ENCODE assay signal across 1 cellular context in the genomic region with DNA sequence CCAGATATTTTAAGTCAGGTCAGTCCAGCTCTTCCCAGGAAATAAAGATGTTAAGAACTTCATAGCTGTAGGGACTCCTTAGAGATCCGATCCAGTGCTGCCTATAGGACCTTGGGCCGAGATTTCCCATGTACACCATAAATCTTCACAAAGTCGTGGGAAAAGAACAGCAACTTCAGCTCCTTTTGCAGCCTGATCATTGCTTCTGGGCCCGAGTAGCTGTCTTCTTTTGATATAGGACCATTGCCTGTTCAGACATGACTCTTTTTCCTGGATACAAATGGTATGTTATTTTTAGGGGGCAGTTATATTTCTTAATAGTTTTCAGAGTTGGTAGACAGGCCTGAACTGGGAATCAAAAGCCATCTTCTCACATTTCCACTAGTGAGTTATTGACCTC.
TF ChIP-seq lines count a peak whose summit lies in the region.

No MANE protein-coding gene starts in this region.

TF ChIP-seq in IMR-90, 13 proteins besides CTCF, POLR2A, EP300 and RAD21:
- TF ChIP-seq NFE2L2 (IDR thresholded peaks at IDR 0.05; ENCODE audit: low read depth, low read length) (no peak), SMC3 (IDR thresholded peaks at IDR 0.05; ENCODE audit: low read depth, low read length) (no peak), CHD1 (IDR thresholded peaks at IDR 0.05; ENCODE audit: low read depth, low read length) (no peak), BHLHE40 (IDR thresholded peaks at IDR 0.05; ENCODE audit: low read depth, low read length) (no peak), MAFK (IDR thresholded peaks at IDR 0.05; ENCODE audit: low read depth, low read length) (no peak), CEBPB (IDR thresholded peaks at IDR 0.05; ENCODE audit: low read depth, low read length) (no peak), RCOR1 (IDR thresholded peaks at IDR 0.05; ENCODE audit: insufficient replicate concordance, low read length) (no peak), MAZ (IDR thresholded peaks at IDR 0.05; ENCODE audit: borderline replicate concordance, low read depth, low read length) (no peak)
- TF ChIP-seq, protein P1, sequence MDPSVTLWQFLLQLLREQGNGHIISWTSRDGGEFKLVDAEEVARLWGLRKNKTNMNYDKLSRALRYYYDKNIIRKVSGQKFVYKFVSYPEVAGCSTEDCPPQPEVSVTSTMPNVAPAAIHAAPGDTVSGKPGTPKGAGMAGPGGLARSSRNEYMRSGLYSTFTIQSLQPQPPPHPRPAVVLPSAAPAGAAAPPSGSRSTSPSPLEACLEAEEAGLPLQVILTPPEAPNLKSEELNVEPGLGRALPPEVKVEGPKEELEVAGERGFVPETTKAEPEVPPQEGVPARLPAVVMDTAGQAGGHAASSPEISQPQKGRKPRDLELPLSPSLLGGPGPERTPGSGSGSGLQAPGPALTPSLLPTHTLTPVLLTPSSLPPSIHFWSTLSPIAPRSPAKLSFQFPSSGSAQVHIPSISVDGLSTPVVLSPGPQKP (IDR thresholded peaks at IDR 0.05; ENCODE audit: borderline replicate concordance, low read depth, low read length) = no peak
- TF ChIP-seq, protein P2, sequence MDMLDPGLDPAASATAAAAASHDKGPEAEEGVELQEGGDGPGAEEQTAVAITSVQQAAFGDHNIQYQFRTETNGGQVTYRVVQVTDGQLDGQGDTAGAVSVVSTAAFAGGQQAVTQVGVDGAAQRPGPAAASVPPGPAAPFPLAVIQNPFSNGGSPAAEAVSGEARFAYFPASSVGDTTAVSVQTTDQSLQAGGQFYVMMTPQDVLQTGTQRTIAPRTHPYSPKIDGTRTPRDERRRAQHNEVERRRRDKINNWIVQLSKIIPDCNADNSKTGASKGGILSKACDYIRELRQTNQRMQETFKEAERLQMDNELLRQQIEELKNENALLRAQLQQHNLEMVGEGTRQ (IDR thresholded peaks at IDR 0.05; ENCODE audit: low read depth, low read length) = no peak
